8 cellular contexts compared by ENCODE assay signal in genomic region chr2:178306351-178307073, GRCh38.
A peak's percentile ranks its signal among the peaks of the same experiment; 100 is the strongest.
DNase-seq lines count a peak whose midpoint lies in the region; ATAC-seq and TF ChIP-seq lines count a peak whose summit lies in the region.

No MANE protein-coding gene starts in this region.

- 33% methylated on average over 8 of the region's 8 CpGs for WGBS in hepatocyte (ENCODE audit: low lambda C conversion rate, missing lambda C conversion rate)
- WGBS in esophagus muscularis mucosa = 57% methylated on average over 8 of the region's 8 CpGs

- H3K4me3 ChIP-seq in hepatocyte (no peak overlapping the region), esophagus muscularis mucosa (no peak overlapping the region)

- H3K27me3 Mint-ChIP-seq in activated T-helper 1 cell treated with anti-CD3 and anti-CD28 coated beads, Interleukin-12 subunit alpha, Interleukin-12 subunit beta, Interleukin-2, Interleukin-4 antibody, amounts not matched to agents 30 ng/mL and 10 ng/mL and 1 ng/mL, durations not matched to agents 14 hours and 24 hours and 36 hours (ENCODE audit: insufficient read depth) = peaks cover 14% of the 10 kb centered on the region

- ATAC-seq in GM19351 (IDR thresholded peaks at IDR 0.05; ENCODE audit: unreplicated experiment) (peak; percentile 100), HG03135 (IDR thresholded peaks at IDR 0.05; ENCODE audit: unreplicated experiment) (peak; percentile 94)

- no peaks in the 10 kb centered on the region for H3K9me3 Mint-ChIP-seq in activated T-helper 1 cell treated with anti-CD3 and anti-CD28 coated beads, Interleukin-12 subunit alpha, Interleukin-12 subunit beta, Interleukin-2, Interleukin-4 antibody, amounts not matched to agents 30 ng/mL and 10 ng/mL and 1 ng/mL, durations not matched to agents 14 hours and 24 hours and 36 hours

- no peaks in the 10 kb centered on the region for H4K20me1 ChIP-seq in hepatocyte (ENCODE audit: insufficient read depth, poor library complexity, severe bottlenecking)

- H3K9me3 ChIP-seq in hepatocyte (ENCODE audit: low read depth) (no peaks in the 10 kb centered on the region), esophagus muscularis mucosa (no peaks in the 10 kb centered on the region)

- no peak for TF ChIP-seq EP300 in esophagus muscularis mucosa (IDR thresholded peaks at IDR 0.05)

- peak; percentile 45 for DNase-seq in Daoy (ENCODE audit: low read depth)
- peak; percentile 53 for DNase-seq in NCI-H2227 treated with DMSO at 0.1 percent for 48 hours (lab: John Stamatoyannopoulos, UW)
- peak; percentile 35 for DNase-seq in activated T-helper 1 cell treated with anti-CD3 and anti-CD28 coated beads, Interleukin-12 subunit alpha, Interleukin-12 subunit beta, Interleukin-2, Interleukin-4 antibody, amounts not matched to agents 30 ng/mL and 10 ng/mL and 1 ng/mL, durations not matched to agents 14 hours and 24 hours and 36 hours (ENCODE audit: low spot score)
- DNase-seq in hepatocyte (ENCODE audit: low spot score) = peak; percentile 69
- DNase-seq in stimulated activated CD4-positive, alpha-beta T cell treated with anti-CD3 and anti-CD28 coated beads, Interleukin-4, amount 100 ng/mL, for 1 hour = peak; percentile 10
- no peak for DNase-seq in esophagus muscularis mucosa (ENCODE audit: extremely low spot score)

- intact Hi-C loops in activated T-helper 1 cell treated with anti-CD3 and anti-CD28 coated beads, Interleukin-12 subunit alpha, Interleukin-12 subunit beta, Interleukin-2, Interleukin-4 antibody, amounts not matched to agents 30 ng/mL and 10 ng/mL and 1 ng/mL, durations not matched to agents 14 hours and 24 hours and 36 hours (cut with micrococcal nuclease) = loop anchor here (1.0 kb wide), 1 partner anchor 108 kb away; no protein-coding TSS in a partner anchor
- intact Hi-C loops in esophagus muscularis mucosa (cut with DNase I) = no loop called here

- no peak for TF ChIP-seq POLR2A in esophagus muscularis mucosa (IDR thresholded peaks at IDR 0.05; ENCODE audit: low read depth)

- H3K4me1 ChIP-seq in hepatocyte (ENCODE audit: insufficient read depth) (no peaks in the 10 kb centered on the region), esophagus muscularis mucosa (no peaks in the 10 kb centered on the region)

- TF ChIP-seq CTCF in hepatocyte (IDR thresholded peaks at IDR 0.05; ENCODE audit: poor library complexity) (peak; percentile 56), esophagus muscularis mucosa (IDR thresholded peaks at IDR 0.05) (peak in 1 of 3 experiments; percentile 32)

- no peaks in the 10 kb centered on the region for H3K36me3 Mint-ChIP-seq in activated T-helper 1 cell treated with anti-CD3 and anti-CD28 coated beads, Interleukin-12 subunit alpha, Interleukin-12 subunit beta, Interleukin-2, Interleukin-4 antibody, amounts not matched to agents 30 ng/mL and 10 ng/mL and 1 ng/mL, durations not matched to agents 14 hours and 24 hours and 36 hours (ENCODE audit: low read depth)

- H3K79me2 ChIP-seq in hepatocyte = no peaks in the 10 kb centered on the region

- H3K27me3 ChIP-seq in hepatocyte (no peaks in the 10 kb centered on the region), esophagus muscularis mucosa (no peaks in the 10 kb centered on the region)

- H3K9me2 ChIP-seq in hepatocyte (replicated peaks; ENCODE audit: insufficient read depth) = no peaks in the 10 kb centered on the region

- no peak overlapping the region for H3K27ac ChIP-seq in hepatocyte
- H3K27ac ChIP-seq in esophagus muscularis mucosa (replicated peaks in 1 of 4) = no peak overlapping the region

- no peak overlapping the region for H3K27ac Mint-ChIP-seq in activated T-helper 1 cell treated with anti-CD3 and anti-CD28 coated beads, Interleukin-12 subunit alpha, Interleukin-12 subunit beta, Interleukin-2, Interleukin-4 antibody, amounts not matched to agents 30 ng/mL and 10 ng/mL and 1 ng/mL, durations not matched to agents 14 hours and 24 hours and 36 hours

- no peaks in the 10 kb centered on the region for H3K36me3 ChIP-seq in hepatocyte (replicated peaks; ENCODE audit: insufficient read depth, low read depth)
- no peaks in the 10 kb centered on the region for H3K36me3 ChIP-seq in esophagus muscularis mucosa

- no peak overlapping the region for H3K4me3 Mint-ChIP-seq in activated T-helper 1 cell treated with anti-CD3 and anti-CD28 coated beads, Interleukin-12 subunit alpha, Interleukin-12 subunit beta, Interleukin-2, Interleukin-4 antibody, amounts not matched to agents 30 ng/mL and 10 ng/mL and 1 ng/mL, durations not matched to agents 14 hours and 24 hours and 36 hours

- H2AFZ ChIP-seq in hepatocyte = no peak overlapping the region

- no peaks in the 10 kb centered on the region for H3K4me1 Mint-ChIP-seq in activated T-helper 1 cell treated with anti-CD3 and anti-CD28 coated beads, Interleukin-12 subunit alpha, Interleukin-12 subunit beta, Interleukin-2, Interleukin-4 antibody, amounts not matched to agents 30 ng/mL and 10 ng/mL and 1 ng/mL, durations not matched to agents 14 hours and 24 hours and 36 hours (ENCODE audit: low read depth)

- H3K4me2 ChIP-seq in hepatocyte = no peak overlapping the region
